11 cellular contexts compared by ENCODE assay signal in the genomic region with DNA sequence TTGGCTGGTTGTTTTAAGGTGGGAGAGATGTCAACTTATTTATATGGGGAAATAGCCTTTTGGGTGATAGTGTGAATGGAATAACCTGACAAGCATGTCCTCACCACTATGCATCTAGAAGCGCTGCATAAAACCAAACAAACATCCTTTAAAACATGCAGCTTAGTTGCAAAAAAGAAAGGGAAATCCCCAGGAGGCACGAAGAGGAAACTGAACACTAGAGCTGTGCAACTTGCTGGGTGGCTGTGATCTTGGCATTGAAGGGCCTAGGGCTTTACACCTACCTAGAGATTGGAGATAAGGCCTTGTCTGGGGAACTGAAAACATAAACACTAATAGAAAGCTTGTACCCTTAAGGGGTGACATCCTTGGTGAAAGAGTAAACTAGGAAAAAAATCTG. TPM values are rescaled to one million over a fixed set of nuclear protein-coding genes. Genes with fewer than 3 reads are reported as not detected.
DNase-seq lines count a peak whose midpoint lies in the region; ATAC-seq and TF ChIP-seq lines count a peak whose summit lies in the region.
"Had no signal": no experiment of that assay in that cellular context is flagged by ENCODE, and none has a peak within 500 bp of the region (broad histone marks: within the 10 kb centered on the region; RNA-seq: fewer than 3 reads in every experiment).

No MANE protein-coding gene starts in this region.

- peak; percentile 67 for DNase-seq in activated CD8-positive, alpha-beta memory T cell treated with anti-CD3 and anti-CD28 coated beads, Interleukin-2, amount 10 ng/mL, durations not matched to agents 7 days and 5 days
- no peak for DNase-seq in activated CD8-positive, alpha-beta memory T cell treated with anti-CD3 and anti-CD28 coated beads, Interleukin-2, amount 50 U/mL, for 48 hours
- peak in 4 of 5 donors; percentile 41 to 79 (median 50) for DNase-seq in T-helper 1 cell
- peak; percentile 63 for DNase-seq in colonic mucosa
- peak; percentile 15 to 39 for DNase-seq in stimulated activated naive CD8-positive, alpha-beta T cell treated with anti-CD3 and anti-CD28 coated beads, Interleukin-15, amount 100 ng/mL, for 72 hours
- DNase-seq in sciatic nerve (ENCODE audit: low spot score): no peak
- DNase-seq in pons (ENCODE audit: low spot score): no peak
- no peak for DNase-seq in NCI-H226
- DNase-seq: ACHN had no signal

- peaks cover 56% of the 10 kb centered on the region for H3K4me1 Mint-ChIP-seq in activated CD8-positive, alpha-beta memory T cell treated with anti-CD3 and anti-CD28 coated beads, Interleukin-2, amount 10 ng/mL, durations not matched to agents 7 days and 5 days
- H3K4me1 Mint-ChIP-seq in stimulated activated naive CD8-positive, alpha-beta T cell treated with anti-CD3 and anti-CD28 coated beads, Interleukin-15, amount 100 ng/mL, for 72 hours: peaks cover 79% of the 10 kb centered on the region

- H3K27me3 ChIP-seq in colonic mucosa: no peaks in the 10 kb centered on the region

- intact Hi-C loops in colonic mucosa (cut with DNase I): no loop called here
- intact Hi-C loops in sciatic nerve (cut with DNase I): no loop called here

- H3K36me3 ChIP-seq in colonic mucosa: no peaks in the 10 kb centered on the region

- H3K4me3 Mint-ChIP-seq in activated CD8-positive, alpha-beta memory T cell treated with anti-CD3 and anti-CD28 coated beads, Interleukin-2, amount 10 ng/mL, durations not matched to agents 7 days and 5 days: peak overlapping the region; percentile 14
- H3K4me3 Mint-ChIP-seq in stimulated activated naive CD8-positive, alpha-beta T cell treated with anti-CD3 and anti-CD28 coated beads, Interleukin-15, amount 100 ng/mL, for 72 hours: peak overlapping the region; percentile 54 to 69

- H3K36me3 Mint-ChIP-seq in activated CD8-positive, alpha-beta memory T cell treated with anti-CD3 and anti-CD28 coated beads, Interleukin-2, amount 10 ng/mL, durations not matched to agents 7 days and 5 days: peaks cover 30% of the 10 kb centered on the region

- H3K9me3 Mint-ChIP-seq in activated CD8-positive, alpha-beta memory T cell treated with anti-CD3 and anti-CD28 coated beads, Interleukin-2, amount 10 ng/mL, durations not matched to agents 7 days and 5 days (ENCODE audit: low read depth): peaks cover 3% of the 10 kb centered on the region
- peaks cover 6 to 8% of the 10 kb centered on the region in 2 donors for H3K9me3 Mint-ChIP-seq in stimulated activated naive CD8-positive, alpha-beta T cell treated with anti-CD3 and anti-CD28 coated beads, Interleukin-15, amount 100 ng/mL, for 72 hours

- H3K9ac ChIP-seq in colonic mucosa (ENCODE audit: low read depth in 2 of 2, low read length in 2 of 2): peak overlapping the region in 1 of 2 donors; percentile 46

- TF ChIP-seq CTCF in colonic mucosa (IDR thresholded peaks at IDR 0.05): no peak

- no peaks in the 10 kb centered on the region for H3K27me3 Mint-ChIP-seq in activated CD8-positive, alpha-beta memory T cell treated with anti-CD3 and anti-CD28 coated beads, Interleukin-2, amount 10 ng/mL, durations not matched to agents 7 days and 5 days
- H3K27me3 Mint-ChIP-seq in stimulated activated naive CD8-positive, alpha-beta T cell treated with anti-CD3 and anti-CD28 coated beads, Interleukin-15, amount 100 ng/mL, for 72 hours: no peaks in the 10 kb centered on the region

- H3K4me3 ChIP-seq in colonic mucosa: no peak overlapping the region

- peak overlapping the region; percentile 89 for H3K27ac Mint-ChIP-seq in activated CD8-positive, alpha-beta memory T cell treated with anti-CD3 and anti-CD28 coated beads, Interleukin-2, amount 10 ng/mL, durations not matched to agents 7 days and 5 days
- H3K27ac Mint-ChIP-seq in stimulated activated naive CD8-positive, alpha-beta T cell treated with anti-CD3 and anti-CD28 coated beads, Interleukin-15, amount 100 ng/mL, for 72 hours: peak overlapping the region in 1 of 2 donors; percentile 19

- ATAC-seq in activated CD8-positive, alpha-beta memory T cell treated with anti-CD3 and anti-CD28 coated beads, Interleukin-2, amount 10 ng/mL, durations not matched to agents 7 days and 5 days: peak; percentile 90
- peak; percentile 93 for ATAC-seq in stimulated activated naive CD8-positive, alpha-beta T cell treated with anti-CD3 and anti-CD28 coated beads, Interleukin-15, amount 100 ng/mL, for 72 hours
- ATAC-seq in sciatic nerve: no peak

- H3K27ac ChIP-seq in colonic mucosa: peak overlapping the region; percentile 43

- no peaks in the 10 kb centered on the region for H3K9me3 ChIP-seq in colonic mucosa

- CTCF ChIA-PET in activated CD8-positive, alpha-beta memory T cell treated with anti-CD3 and anti-CD28 coated beads, Interleukin-2, amount 10 ng/mL, durations not matched to agents 7 days and 5 days (lab: Charles Lee): interaction anchor here (1.0 to 2.0 kb wide), 14 partner anchors 10 to 110 kb away, joined by 3 to 18 read pairs (median 6); a partner anchor contains a TSS

- peaks cover 21% of the 10 kb centered on the region for H3K4me1 ChIP-seq in colonic mucosa

RNA-seq across cellular contexts. Expression of a gene that starts 7.3 kb away (rescaled TPM):
- 10 to 100 TPM; 39.7 to 51.2 TPM for total RNA-seq in activated CD8-positive, alpha-beta memory T cell treated with anti-CD3 and anti-CD28 coated beads, Interleukin-2, amount 10 ng/mL, durations not matched to agents 7 days and 5 days
- total RNA-seq in colonic mucosa: 1 to 10 TPM; 1.7 TPM
- 2.2 TPM for total RNA-seq in sciatic nerve
- total RNA-seq: fibroblast of villous mesenchyme, SK-MEL-5 had no signal

RNA-seq across cellular contexts. Expression of a gene that starts 39.5 kb away (rescaled TPM):
- not detected for total RNA-seq in activated CD8-positive, alpha-beta memory T cell treated with anti-CD3 and anti-CD28 coated beads, Interleukin-2, amount 10 ng/mL, durations not matched to agents 7 days and 5 days
- total RNA-seq in colonic mucosa: 100 to 1,000 TPM; 280 to 758 TPM
- total RNA-seq in sciatic nerve: not detected
- total RNA-seq: fibroblast of villous mesenchyme, SK-MEL-5 had no signal

RNA-seq across cellular contexts. Expression of a gene that starts 52.0 kb away (rescaled TPM):
- 100 to 1,000 TPM; 205 to 266 TPM for total RNA-seq in activated CD8-positive, alpha-beta memory T cell treated with anti-CD3 and anti-CD28 coated beads, Interleukin-2, amount 10 ng/mL, durations not matched to agents 7 days and 5 days
- total RNA-seq in colonic mucosa (100 to 1,000 TPM in 1 of 2 donors, 10 to 100 TPM in 1; 60.7 to 150 TPM), sciatic nerve (16.9 TPM)

RNA-seq across cellular contexts. Expression of a gene that starts 59.5 kb away (rescaled TPM):
- total RNA-seq in activated CD8-positive, alpha-beta memory T cell treated with anti-CD3 and anti-CD28 coated beads, Interleukin-2, amount 10 ng/mL, durations not matched to agents 7 days and 5 days: 10 to 100 TPM; 13.3 to 15.7 TPM
- total RNA-seq in colonic mucosa (100 to 1,000 TPM in 1 of 2 donors, 10 to 100 TPM in 1; 54.7 to 102 TPM), sciatic nerve (26.3 TPM)

Comparison
In these comparisons a context has a peak if more than half of its experiments do, and no peak if none do; other contexts are left out.
1. DNase-seq: peak in activated CD8-positive, alpha-beta memory T cell treated with anti-CD3 and anti-CD28 coated beads, Interleukin-2, amount 10 ng/mL, durations not matched to agents 7 days and 5 days (single experiment), T-helper 1 cell (4 of 5), colonic mucosa (single experiment) and stimulated activated naive CD8-positive, alpha-beta T cell treated with anti-CD3 and anti-CD28 coated beads, Interleukin-15, amount 100 ng/mL, for 72 hours (2 of 2); none in activated CD8-positive, alpha-beta memory T cell treated with anti-CD3 and anti-CD28 coated beads, Interleukin-2, amount 50 U/mL, for 48 hours (single experiment), sciatic nerve (single experiment), pons (single experiment) and NCI-H226 (single experiment).
2. RNA of a gene that starts 7.3 kb away (total RNA-seq): 39.7 to 51.2 TPM in activated CD8-positive, alpha-beta memory T cell treated with anti-CD3 and anti-CD28 coated beads, Interleukin-2, amount 10 ng/mL, durations not matched to agents 7 days and 5 days; 2.2 TPM in sciatic nerve (single experiment) and 1.7 TPM in colonic mucosa; every median in the first group is over 10 times any median in the second.
3. RNA of a gene that starts 39.5 kb away (total RNA-seq): 280 to 758 TPM in colonic mucosa; not detected in activated CD8-positive, alpha-beta memory T cell treated with anti-CD3 and anti-CD28 coated beads, Interleukin-2, amount 10 ng/mL, durations not matched to agents 7 days and 5 days and not detected in sciatic nerve (single experiment); every median in the first group is over 100 times any median in the second.